1 cellular context compared by ENCODE assay signal in the genomic region with DNA sequence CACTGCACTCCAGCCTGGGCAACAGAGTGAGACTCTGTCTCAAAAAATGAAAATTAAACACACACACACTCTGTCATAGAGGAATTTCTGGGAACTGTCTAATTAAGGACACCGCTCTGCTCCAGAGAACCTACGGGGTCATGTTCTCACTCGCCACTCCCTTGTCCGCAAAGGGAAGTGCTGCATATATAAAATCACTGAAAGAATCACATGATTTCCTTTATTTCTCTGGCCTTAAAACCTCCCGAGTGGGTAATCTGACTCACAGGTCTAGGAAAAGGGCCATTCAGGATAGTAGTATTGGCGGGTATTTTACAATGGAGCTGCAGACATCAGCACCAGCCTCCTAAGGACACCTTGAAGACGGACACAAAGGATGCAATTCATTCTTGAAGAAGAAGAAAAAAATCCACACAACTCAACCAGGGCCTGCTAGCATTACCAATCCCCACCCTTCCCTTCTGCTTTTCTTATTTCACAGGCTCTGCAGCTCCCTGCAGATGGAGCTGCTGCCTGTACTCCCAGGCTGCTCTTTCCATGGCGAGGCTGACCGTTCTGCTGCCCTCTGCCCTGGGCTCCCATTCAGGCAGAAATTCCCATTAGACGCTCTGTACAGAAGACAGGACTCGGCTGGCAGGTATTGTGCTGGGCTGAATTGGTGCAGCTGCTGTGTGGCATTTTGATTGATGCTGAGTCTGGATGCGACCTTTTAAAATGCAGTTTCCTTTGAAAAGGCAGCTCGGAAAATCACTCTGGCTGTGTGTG.
A peak's percentile ranks its signal among the peaks of the same experiment; 100 is the strongest.
TF ChIP-seq lines count a peak whose summit lies in the region.

No MANE protein-coding gene starts in this region.

TF ChIP-seq in HepG2, 621 proteins besides CTCF, POLR2A, EP300 and RAD21:
- TF ChIP-seq, protein P1, sequence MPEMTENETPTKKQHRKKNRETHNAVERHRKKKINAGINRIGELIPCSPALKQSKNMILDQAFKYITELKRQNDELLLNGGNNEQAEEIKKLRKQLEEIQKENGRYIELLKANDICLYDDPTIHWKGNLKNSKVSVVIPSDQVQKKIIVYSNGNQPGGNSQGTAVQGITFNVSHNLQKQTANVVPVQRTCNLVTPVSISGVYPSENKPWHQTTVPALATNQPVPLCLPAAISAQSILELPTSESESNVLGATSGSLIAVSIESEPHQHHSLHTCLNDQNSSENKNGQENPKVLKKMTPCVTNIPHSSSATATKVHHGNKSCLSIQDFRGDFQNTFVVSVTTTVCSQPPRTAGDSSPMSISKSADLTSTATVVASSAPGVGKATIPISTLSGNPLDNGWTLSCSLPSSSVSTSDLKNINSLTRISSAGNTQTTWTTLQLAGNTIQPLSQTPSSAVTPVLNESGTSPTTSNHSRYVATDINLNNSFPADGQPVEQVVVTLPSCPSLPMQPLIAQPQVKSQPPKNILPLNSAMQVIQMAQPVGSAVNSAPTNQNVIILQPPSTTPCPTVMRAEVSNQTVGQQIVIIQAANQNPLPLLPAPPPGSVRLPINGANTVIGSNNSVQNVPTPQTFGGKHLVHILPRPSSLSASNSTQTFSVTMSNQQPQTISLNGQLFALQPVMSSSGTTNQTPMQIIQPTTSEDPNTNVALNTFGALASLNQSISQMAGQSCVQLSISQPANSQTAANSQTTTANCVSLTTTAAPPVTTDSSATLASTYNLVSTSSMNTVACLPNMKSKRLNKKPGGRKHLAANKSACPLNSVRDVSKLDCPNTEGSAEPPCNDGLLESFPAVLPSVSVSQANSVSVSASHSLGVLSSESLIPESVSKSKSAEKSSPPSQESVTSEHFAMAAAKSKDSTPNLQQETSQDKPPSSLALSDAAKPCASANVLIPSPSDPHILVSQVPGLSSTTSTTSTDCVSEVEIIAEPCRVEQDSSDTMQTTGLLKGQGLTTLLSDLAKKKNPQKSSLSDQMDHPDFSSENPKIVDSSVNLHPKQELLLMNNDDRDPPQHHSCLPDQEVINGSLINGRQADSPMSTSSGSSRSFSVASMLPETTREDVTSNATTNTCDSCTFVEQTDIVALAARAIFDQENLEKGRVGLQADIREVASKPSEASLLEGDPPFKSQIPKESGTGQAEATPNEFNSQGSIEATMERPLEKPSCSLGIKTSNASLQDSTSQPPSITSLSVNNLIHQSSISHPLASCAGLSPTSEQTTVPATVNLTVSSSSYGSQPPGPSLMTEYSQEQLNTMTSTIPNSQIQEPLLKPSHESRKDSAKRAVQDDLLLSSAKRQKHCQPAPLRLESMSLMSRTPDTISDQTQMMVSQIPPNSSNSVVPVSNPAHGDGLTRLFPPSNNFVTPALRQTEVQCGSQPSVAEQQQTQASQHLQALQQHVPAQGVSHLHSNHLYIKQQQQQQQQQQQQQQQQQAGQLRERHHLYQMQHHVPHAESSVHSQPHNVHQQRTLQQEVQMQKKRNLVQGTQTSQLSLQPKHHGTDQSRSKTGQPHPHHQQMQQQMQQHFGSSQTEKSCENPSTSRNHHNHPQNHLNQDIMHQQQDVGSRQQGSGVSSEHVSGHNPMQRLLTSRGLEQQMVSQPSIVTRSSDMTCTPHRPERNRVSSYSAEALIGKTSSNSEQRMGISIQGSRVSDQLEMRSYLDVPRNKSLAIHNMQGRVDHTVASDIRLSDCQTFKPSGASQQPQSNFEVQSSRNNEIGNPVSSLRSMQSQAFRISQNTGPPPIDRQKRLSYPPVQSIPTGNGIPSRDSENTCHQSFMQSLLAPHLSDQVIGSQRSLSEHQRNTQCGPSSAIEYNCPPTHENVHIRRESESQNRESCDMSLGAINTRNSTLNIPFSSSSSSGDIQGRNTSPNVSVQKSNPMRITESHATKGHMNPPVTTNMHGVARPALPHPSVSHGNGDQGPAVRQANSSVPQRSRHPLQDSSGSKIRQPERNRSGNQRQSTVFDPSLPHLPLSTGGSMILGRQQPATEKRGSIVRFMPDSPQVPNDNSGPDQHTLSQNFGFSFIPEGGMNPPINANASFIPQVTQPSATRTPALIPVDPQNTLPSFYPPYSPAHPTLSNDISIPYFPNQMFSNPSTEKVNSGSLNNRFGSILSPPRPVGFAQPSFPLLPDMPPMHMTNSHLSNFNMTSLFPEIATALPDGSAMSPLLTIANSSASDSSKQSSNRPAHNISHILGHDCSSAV (CRISPR knock-in tag; IDR thresholded peaks at IDR 0.05; ENCODE audit: borderline replicate concordance): no peak
- TF ChIP-seq, protein P2, sequence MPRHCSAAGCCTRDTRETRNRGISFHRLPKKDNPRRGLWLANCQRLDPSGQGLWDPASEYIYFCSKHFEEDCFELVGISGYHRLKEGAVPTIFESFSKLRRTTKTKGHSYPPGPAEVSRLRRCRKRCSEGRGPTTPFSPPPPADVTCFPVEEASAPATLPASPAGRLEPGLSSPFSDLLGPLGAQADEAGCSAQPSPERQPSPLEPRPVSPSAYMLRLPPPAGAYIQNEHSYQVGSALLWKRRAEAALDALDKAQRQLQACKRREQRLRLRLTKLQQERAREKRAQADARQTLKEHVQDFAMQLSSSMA (CRISPR knock-in tag; IDR thresholded peaks at IDR 0.05): no peak
- TF ChIP-seq SALL1 (CRISPR knock-in tag; IDR thresholded peaks at IDR 0.05): no peak
- TF ChIP-seq SMC3 (IDR thresholded peaks at IDR 0.05; ENCODE audit: low read length): peak; percentile 7; the same call in 1 of the 2 replicates
- peak; percentile 51 for TF ChIP-seq STAG1 (CRISPR knock-in tag; IDR thresholded peaks at IDR 0.05)
- TF ChIP-seq, protein P3, sequence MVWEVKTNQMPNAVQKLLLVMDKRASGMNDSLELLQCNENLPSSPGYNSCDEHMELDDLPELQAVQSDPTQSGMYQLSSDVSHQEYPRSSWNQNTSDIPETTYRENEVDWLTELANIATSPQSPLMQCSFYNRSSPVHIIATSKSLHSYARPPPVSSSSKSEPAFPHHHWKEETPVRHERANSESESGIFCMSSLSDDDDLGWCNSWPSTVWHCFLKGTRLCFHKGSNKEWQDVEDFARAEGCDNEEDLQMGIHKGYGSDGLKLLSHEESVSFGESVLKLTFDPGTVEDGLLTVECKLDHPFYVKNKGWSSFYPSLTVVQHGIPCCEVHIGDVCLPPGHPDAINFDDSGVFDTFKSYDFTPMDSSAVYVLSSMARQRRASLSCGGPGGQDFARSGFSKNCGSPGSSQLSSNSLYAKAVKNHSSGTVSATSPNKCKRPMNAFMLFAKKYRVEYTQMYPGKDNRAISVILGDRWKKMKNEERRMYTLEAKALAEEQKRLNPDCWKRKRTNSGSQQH (CRISPR knock-in tag; IDR thresholded peaks at IDR 0.05; ENCODE audit: low read depth): no peak
- TF ChIP-seq, protein P4, sequence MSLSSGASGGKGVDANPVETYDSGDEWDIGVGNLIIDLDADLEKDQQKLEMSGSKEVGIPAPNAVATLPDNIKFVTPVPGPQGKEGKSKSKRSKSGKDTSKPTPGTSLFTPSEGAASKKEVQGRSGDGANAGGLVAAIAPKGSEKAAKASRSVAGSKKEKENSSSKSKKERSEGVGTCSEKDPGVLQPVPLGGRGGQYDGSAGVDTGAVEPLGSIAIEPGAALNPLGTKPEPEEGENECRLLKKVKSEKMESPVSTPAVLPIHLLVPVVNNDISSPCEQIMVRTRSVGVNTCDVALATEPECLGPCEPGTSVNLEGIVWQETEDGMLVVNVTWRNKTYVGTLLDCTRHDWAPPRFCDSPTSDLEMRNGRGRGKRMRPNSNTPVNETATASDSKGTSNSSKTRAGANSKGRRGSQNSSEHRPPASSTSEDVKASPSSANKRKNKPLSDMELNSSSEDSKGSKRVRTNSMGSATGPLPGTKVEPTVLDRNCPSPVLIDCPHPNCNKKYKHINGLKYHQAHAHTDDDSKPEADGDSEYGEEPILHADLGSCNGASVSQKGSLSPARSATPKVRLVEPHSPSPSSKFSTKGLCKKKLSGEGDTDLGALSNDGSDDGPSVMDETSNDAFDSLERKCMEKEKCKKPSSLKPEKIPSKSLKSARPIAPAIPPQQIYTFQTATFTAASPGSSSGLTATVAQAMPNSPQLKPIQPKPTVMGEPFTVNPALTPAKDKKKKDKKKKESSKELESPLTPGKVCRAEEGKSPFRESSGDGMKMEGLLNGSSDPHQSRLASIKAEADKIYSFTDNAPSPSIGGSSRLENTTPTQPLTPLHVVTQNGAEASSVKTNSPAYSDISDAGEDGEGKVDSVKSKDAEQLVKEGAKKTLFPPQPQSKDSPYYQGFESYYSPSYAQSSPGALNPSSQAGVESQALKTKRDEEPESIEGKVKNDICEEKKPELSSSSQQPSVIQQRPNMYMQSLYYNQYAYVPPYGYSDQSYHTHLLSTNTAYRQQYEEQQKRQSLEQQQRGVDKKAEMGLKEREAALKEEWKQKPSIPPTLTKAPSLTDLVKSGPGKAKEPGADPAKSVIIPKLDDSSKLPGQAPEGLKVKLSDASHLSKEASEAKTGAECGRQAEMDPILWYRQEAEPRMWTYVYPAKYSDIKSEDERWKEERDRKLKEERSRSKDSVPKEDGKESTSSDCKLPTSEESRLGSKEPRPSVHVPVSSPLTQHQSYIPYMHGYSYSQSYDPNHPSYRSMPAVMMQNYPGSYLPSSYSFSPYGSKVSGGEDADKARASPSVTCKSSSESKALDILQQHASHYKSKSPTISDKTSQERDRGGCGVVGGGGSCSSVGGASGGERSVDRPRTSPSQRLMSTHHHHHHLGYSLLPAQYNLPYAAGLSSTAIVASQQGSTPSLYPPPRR (CRISPR knock-in tag; IDR thresholded peaks at IDR 0.05; ENCODE audit: borderline replicate concordance): no peak
